21 cellular contexts compared by ENCODE assay signal in the genomic region with DNA sequence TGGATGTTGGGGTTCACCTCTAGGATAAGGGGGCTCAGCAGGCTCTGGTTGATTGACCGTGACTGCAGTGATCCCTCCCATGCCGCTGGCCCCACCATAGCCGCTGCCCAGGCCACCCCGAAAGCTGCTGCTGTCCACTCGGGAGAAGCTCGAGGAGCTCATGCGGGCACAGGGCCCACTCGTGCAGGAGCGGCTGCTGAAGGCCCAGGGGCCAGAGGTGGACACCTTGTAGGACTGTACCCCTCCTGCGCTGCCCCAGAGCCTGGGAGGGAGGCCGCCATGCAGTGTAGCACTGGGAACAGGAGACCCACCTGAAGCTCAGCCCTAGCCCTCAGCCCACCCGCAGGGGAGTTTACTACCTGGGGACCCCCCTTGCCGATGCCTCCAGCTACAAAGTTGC.
A peak's percentile ranks its signal among the peaks of the same experiment; 100 is the strongest.
DNase-seq lines count a peak whose midpoint lies in the region; ATAC-seq and TF ChIP-seq lines count a peak whose summit lies in the region.
"Had no signal": no experiment of that assay in that cellular context is flagged by ENCODE, and none has a peak within 500 bp of the region (broad histone marks: within the 10 kb centered on the region; RNA-seq: fewer than 3 reads in every experiment).

No MANE protein-coding gene starts in this region.

- H2BK120ac ChIP-seq in trophoblast cell (ENCODE audit: insufficient read depth, low read length, poor library complexity) = no peak overlapping the region

- H3K4me2 ChIP-seq in trophoblast cell (ENCODE audit: low read length) = no peak overlapping the region
- H3K4me2 ChIP-seq: A549, GM23338 had no signal

- no peak overlapping the region for H4K12ac ChIP-seq in trophoblast cell (ENCODE audit: low read depth, low read length)

- H2AFZ ChIP-seq in trophoblast cell (ENCODE audit: insufficient read depth, low read length, poor library complexity) = no peak overlapping the region
- H2AFZ ChIP-seq: GM23338 had no signal

- intact Hi-C loops in CD14-positive monocyte (cut with micrococcal nuclease) = no loop called here
- intact Hi-C loops in right cardiac atrium (cut with DNase I) = no loop called here

- H3K9me3 Mint-ChIP-seq in CD14-positive monocyte = peaks cover 0 to 5% (median 1%) of the 10 kb centered on the region in 7 donors
- H3K9me3 Mint-ChIP-seq: GM23338, HFFc6 had no signal

- no peak overlapping the region for H2BK5ac ChIP-seq in trophoblast cell (ENCODE audit: low read depth, low read length, poor library complexity)

- H3K79me2 ChIP-seq in trophoblast cell (ENCODE audit: control insufficient read depth, insufficient read depth, low read length, poor library complexity) = no peaks in the 10 kb centered on the region

- DNase-seq in activated gamma-delta T cell treated with anti-CD3 and anti-CD28 coated beads, Interleukin-2, amount 50 U/mL, for 16 hours (ENCODE audit: low read depth) = peak; percentile 0
- DNase-seq in activated gamma-delta T cell (lab: John Stamatoyannopoulos, UW) (no peak), CD14-positive monocyte (ENCODE audit: low spot score) (peak; percentile 40), right cardiac atrium (peak in 2 of 3 donors; percentile 47 to 56), trophoblast cell (no peak), NCI-H1436 (lab: John Stamatoyannopoulos, UW) (no peak), NCI-H1436 treated with DMSO at 0.1 percent for 48 hours (lab: John Stamatoyannopoulos, UW) (no peak), NCI-H187 treated with DMSO at 0.1 percent for 48 hours (lab: John Stamatoyannopoulos, UW) (no peak)
- DNase-seq: AML-193, Calu3, DMS79 treated with DMSO at 0.1 percent for 48 hours, GF-D8, H7, HFFc6 had no signal

- H4K8ac ChIP-seq in trophoblast cell (ENCODE audit: low read depth, low read length) = no peak overlapping the region

- peak overlapping the region; percentile 53 for H3K14ac ChIP-seq in trophoblast cell (ENCODE audit: low read length)

- no peak overlapping the region for H3K23ac ChIP-seq in trophoblast cell (ENCODE audit: low read length)

- H3K9me3 ChIP-seq in right cardiac atrium (ENCODE audit: control insufficient read depth, low read length) (no peaks in the 10 kb centered on the region), trophoblast cell (ENCODE audit: insufficient read depth, low read depth, low read length) (no peaks in the 10 kb centered on the region)
- H3K9me3 ChIP-seq: A549 had no signal

- peaks cover 4% of the 10 kb centered on the region for H3K79me1 ChIP-seq in trophoblast cell (ENCODE audit: low read length)

- WGBS in right cardiac atrium = 86% methylated on average over 13 of the region's 13 CpGs
- WGBS in trophoblast cell (ENCODE audit: extremely low coverage, insufficient coverage, insufficient read length) = no CpG with 5 or more reads among the region's 13 CpGs

- no peak for TF ChIP-seq CTCF in CD14-positive monocyte (IDR thresholded peaks at IDR 0.05)

- H3K18ac ChIP-seq in trophoblast cell (ENCODE audit: low read length) = no peak overlapping the region

- no peak overlapping the region for H3K9ac ChIP-seq in trophoblast cell (ENCODE audit: low read length)

- H3K36me3 Mint-ChIP-seq in CD14-positive monocyte = no peaks in the 10 kb centered on the region
- H3K36me3 Mint-ChIP-seq: CD4-positive, alpha-beta memory T cell had no signal

- H3K27ac ChIP-seq in right cardiac atrium (ENCODE audit: low read length) (no peak overlapping the region), trophoblast cell (ENCODE audit: low read depth, low read length) (no peak overlapping the region)
- H3K27ac ChIP-seq: 22Rv1, A549, C4-2B had no signal

- H3K27me3 ChIP-seq in right cardiac atrium (ENCODE audit: control insufficient read depth, insufficient read depth) = no peaks in the 10 kb centered on the region
- no peaks in the 10 kb centered on the region for H3K27me3 ChIP-seq in trophoblast cell (ENCODE audit: insufficient read depth, low read length)

- H3K4me3 Mint-ChIP-seq in CD14-positive monocyte = no peak overlapping the region
- H3K4me3 Mint-ChIP-seq: CD4-positive, alpha-beta memory T cell; GM23338; HFFc6 had no signal

- peak; percentile 26 to 44 for ATAC-seq in right cardiac atrium
- ATAC-seq: A549, GM23338, HCT116, HepG2 had no signal

- no peak overlapping the region for H3K27ac Mint-ChIP-seq in CD14-positive monocyte
- H3K27ac Mint-ChIP-seq: CD4-positive, alpha-beta memory T cell; GM23338; HFFc6 had no signal

- H3K27me3 Mint-ChIP-seq in CD14-positive monocyte (ENCODE audit: low read depth in 3 of 3) = no peaks in the 10 kb centered on the region
- H3K27me3 Mint-ChIP-seq: CD4-positive, alpha-beta memory T cell had no signal

- H4K91ac ChIP-seq in trophoblast cell (ENCODE audit: low read depth, low read length) = no peak overlapping the region

- H2BK12ac ChIP-seq in trophoblast cell (ENCODE audit: low read length) = no peak overlapping the region

- H3K4me3 ChIP-seq in right cardiac atrium (ENCODE audit: low read length) = no peak overlapping the region
- no peak overlapping the region for H3K4me3 ChIP-seq in trophoblast cell (ENCODE audit: low read depth, low read length)
- H3K4me3 ChIP-seq: A549, GM23338 had no signal

- no peaks in the 10 kb centered on the region for H3K4me1 Mint-ChIP-seq in CD14-positive monocyte
- H3K4me1 Mint-ChIP-seq: CD4-positive, alpha-beta memory T cell had no signal

- H3K36me3 ChIP-seq in trophoblast cell (ENCODE audit: control insufficient read depth in 1 of 2, insufficient read depth in 2 of 2, low read length in 2 of 2) = no peaks in the 10 kb centered on the region

- no peak overlapping the region for H2AK5ac ChIP-seq in trophoblast cell (ENCODE audit: low read length)

- peaks cover 2% of the 10 kb centered on the region for H3K4me1 ChIP-seq in right cardiac atrium (ENCODE audit: control insufficient read depth, insufficient read depth, low read length)
- H3K4me1 ChIP-seq in trophoblast cell (ENCODE audit: control insufficient read depth in 1 of 2, insufficient read depth in 2 of 2, low read length in 2 of 2) = peaks cover 3 to 11% of the 10 kb centered on the region in 2 experiments
- H3K4me1 ChIP-seq: A549 had no signal

- no peak overlapping the region for H3K4ac ChIP-seq in trophoblast cell (ENCODE audit: low read depth, low read length)

Comparison
In these comparisons a context has a peak if more than half of its experiments do, and no peak if none do; other contexts are left out.
1. DNase-seq: peak in activated gamma-delta T cell treated with anti-CD3 and anti-CD28 coated beads, Interleukin-2, amount 50 U/mL, for 16 hours (single experiment), CD14-positive monocyte (single experiment) and right cardiac atrium (2 of 3); none in activated gamma-delta T cell (single experiment), trophoblast cell (0 of 2), NCI-H1436 (single experiment), NCI-H1436 treated with DMSO at 0.1 percent for 48 hours (single experiment) and NCI-H187 treated with DMSO at 0.1 percent for 48 hours (single experiment).